Comparison of ENCODE assay signal across 8 cellular contexts in the genomic region with DNA sequence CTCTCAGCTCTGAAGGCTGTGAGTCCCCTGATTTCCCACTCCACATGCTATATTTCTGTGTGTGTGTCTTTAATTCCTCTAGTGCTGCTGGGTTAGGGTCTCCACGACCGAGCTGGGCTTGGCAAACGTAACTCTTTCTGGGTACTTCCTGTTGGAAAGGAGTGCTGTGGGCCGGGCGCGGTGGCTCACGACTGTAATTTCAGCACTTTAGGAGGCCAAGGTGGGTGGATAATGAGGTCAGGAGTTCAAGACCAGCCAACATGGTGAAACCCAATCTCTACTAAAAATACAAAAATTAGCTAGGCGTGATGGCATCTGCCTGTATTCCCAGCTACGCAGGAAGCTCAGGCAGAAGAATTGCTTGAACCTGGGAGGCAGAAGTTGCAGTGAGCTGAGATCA. TPM values are rescaled to one million over a fixed set of nuclear protein-coding genes. Genes with fewer than 3 reads are reported as not detected.
A peak's percentile ranks its signal among the peaks of the same experiment; 100 is the strongest.
DNase-seq lines count a peak whose midpoint lies in the region; ATAC-seq, FAIRE-seq and TF ChIP-seq lines count a peak whose summit lies in the region.
"Not testable (repeated sequence)": the region's sequence is repeated elsewhere in the genome, so short reads cannot be mapped to it uniquely, and the experiment has no call there.

No MANE protein-coding gene starts in this region.

- H3K27ac Mint-ChIP-seq in activated CD8-positive, alpha-beta T cell treated with anti-CD3 and anti-CD28 coated beads for 36 hours, result not testable (repeated sequence)
- peak overlapping the region; percentile 47 for H3K27ac Mint-ChIP-seq in astrocyte (ENCODE audit: unreplicated experiment)

- not testable (repeated sequence) for H3K9me3 ChIP-seq in astrocyte (ENCODE audit: insufficient read depth, low read depth, low read length); lung (ENCODE audit: control insufficient read depth in 2 of 2, insufficient read depth in 1 of 2, low read length in 1 of 2); skeletal muscle tissue (ENCODE audit: control insufficient read depth in 3 of 3, low read length in 3 of 3)

- DNase-seq in AG10803 (ENCODE audit: low read depth), result peak; percentile 35
- DNase-seq in NCI-H69 (lab: John Stamatoyannopoulos, UW), result peak; percentile 4
- peak; percentile 36 for DNase-seq in activated CD8-positive, alpha-beta T cell treated with anti-CD3 and anti-CD28 coated beads for 36 hours
- not testable (repeated sequence) for DNase-seq in astrocyte (ENCODE audit: low read depth); lung (ENCODE audit: low spot score)
- peak; percentile 59 for DNase-seq in left kidney (ENCODE audit: low read depth, low spot score)

- H3K4me3 ChIP-seq in AG10803 (ENCODE audit: low read length); astrocyte (ENCODE audit: insufficient read depth, low read depth, low read length); lung; skeletal muscle tissue (ENCODE audit: low read length in 3 of 3): not testable (repeated sequence)

- H3K4me3 Mint-ChIP-seq in activated CD8-positive, alpha-beta T cell treated with anti-CD3 and anti-CD28 coated beads for 36 hours; astrocyte (ENCODE audit: unreplicated experiment): not testable (repeated sequence)

- not testable (repeated sequence) for TF ChIP-seq EP300 in Ishikawa (IDR thresholded peaks at IDR 0.05; ENCODE audit: borderline replicate concordance)

- not testable (repeated sequence) for H3K9me3 Mint-ChIP-seq in activated CD8-positive, alpha-beta T cell treated with anti-CD3 and anti-CD28 coated beads for 36 hours; astrocyte (ENCODE audit: unreplicated experiment)

- intact Hi-C loops in activated CD8-positive, alpha-beta T cell treated with anti-CD3 and anti-CD28 coated beads for 36 hours (cut with micrococcal nuclease), result loop anchor here (2.0 kb wide), 1 partner anchor 356 kb away; no protein-coding TSS in a partner anchor

- H3K36me3 Mint-ChIP-seq in activated CD8-positive, alpha-beta T cell treated with anti-CD3 and anti-CD28 coated beads for 36 hours (ENCODE audit: low read depth); astrocyte (ENCODE audit: low read depth, unreplicated experiment): not testable (repeated sequence)

- WGBS in lung, 2 donors, result 26 to 48% methylated on average over 9 of the region's 9 CpGs

- H4K20me1 ChIP-seq in astrocyte (ENCODE audit: insufficient read depth, low read length), result not testable (repeated sequence)

- ATAC-seq in activated CD8-positive, alpha-beta T cell treated with anti-CD3 and anti-CD28 coated beads for 36 hours, result peak; percentile 47
- peak; percentile 28 for ATAC-seq in lung (ENCODE audit: insufficient read depth, low FRiP score)

- H3K27ac ChIP-seq in astrocyte (ENCODE audit: low read depth, low read length); lung (ENCODE audit: low read depth in 1 of 2, low read length in 1 of 2): not testable (repeated sequence)
- H3K27ac ChIP-seq in skeletal muscle tissue (ENCODE audit: low read depth, low read length), result peak overlapping the region; percentile 72

- not testable (repeated sequence) for H3K4me1 Mint-ChIP-seq in activated CD8-positive, alpha-beta T cell treated with anti-CD3 and anti-CD28 coated beads for 36 hours (ENCODE audit: low read depth); astrocyte (ENCODE audit: low read depth, unreplicated experiment)

- peaks cover 34% of the 10 kb centered on the region for H3K27me3 Mint-ChIP-seq in activated CD8-positive, alpha-beta T cell treated with anti-CD3 and anti-CD28 coated beads for 36 hours
- peaks cover 42% of the 10 kb centered on the region for H3K27me3 Mint-ChIP-seq in astrocyte (ENCODE audit: low read depth, unreplicated experiment)

- not testable (repeated sequence) for H3K79me2 ChIP-seq in astrocyte (ENCODE audit: insufficient read depth, low read length)

- not testable (repeated sequence) for H3K36me3 ChIP-seq in astrocyte (ENCODE audit: insufficient read depth, low read length); lung (ENCODE audit: control insufficient read depth in 2 of 2, insufficient read depth in 2 of 2, low read length in 2 of 2); skeletal muscle tissue (ENCODE audit: control insufficient read depth in 3 of 3, insufficient read depth in 3 of 3, low read length in 3 of 3)

- H3K4me1 ChIP-seq in astrocyte (ENCODE audit: insufficient read depth, low read length); lung (ENCODE audit: control insufficient read depth in 2 of 2, insufficient read depth in 2 of 2, low read length in 2 of 2): not testable (repeated sequence)
- H3K4me1 ChIP-seq in skeletal muscle tissue (ENCODE audit: control insufficient read depth in 3 of 3, insufficient read depth in 3 of 3, low read length in 3 of 3), result peaks cover 4 to 20% (median 10%) of the 10 kb centered on the region in 3 donors

- H3K4me2 ChIP-seq in astrocyte (ENCODE audit: low read length), result not testable (repeated sequence)

- not testable (repeated sequence) for TF ChIP-seq CTCF in AG10803 (conservative IDR thresholded peaks at IDR 0.05; ENCODE audit: low read length); activated CD8-positive, alpha-beta T cell treated with anti-CD3 and anti-CD28 coated beads for 36 hours (IDR thresholded peaks at IDR 0.05); astrocyte (IDR thresholded peaks at IDR 0.05; ENCODE audit: insufficient read depth, low read depth, low read length); lung (IDR thresholded peaks at IDR 0.05; ENCODE audit: control extremely low read depth, extremely low read depth)

- POLR2A ChIA-PET in activated CD8-positive, alpha-beta T cell treated with anti-CD3 and anti-CD28 coated beads for 36 hours (lab: Charles Lee), result not testable (repeated sequence)

- not testable (repeated sequence) for H3K27me3 ChIP-seq in astrocyte (ENCODE audit: insufficient read depth, low read length); lung (ENCODE audit: control insufficient read depth, insufficient read depth)
- H3K27me3 ChIP-seq in skeletal muscle tissue (ENCODE audit: control insufficient read depth in 3 of 3, insufficient read depth in 3 of 3, low read length in 3 of 3), result peaks cover 8 to 22% (median 19%) of the 10 kb centered on the region in 3 donors

- CTCF ChIA-PET in activated CD8-positive, alpha-beta T cell treated with anti-CD3 and anti-CD28 coated beads for 36 hours (lab: Charles Lee), result interaction anchor here (0.6 to 6.0 kb wide), 9 partner anchors 10 to 366 kb away, joined by 3 to 54 read pairs (median 6); partner anchors contain the start of gene ERV3-1

- not testable (repeated sequence) for FAIRE-seq in astrocyte (lab: Jason Lieb, UNC)

- not testable (repeated sequence) for H2AFZ ChIP-seq in astrocyte (ENCODE audit: low read depth, low read length)

- TF ChIP-seq RAD21 in Ishikawa (IDR thresholded peaks at IDR 0.05; ENCODE audit: low read depth), result not testable (repeated sequence)

- H3K9ac ChIP-seq in astrocyte (ENCODE audit: low read length), result not testable (repeated sequence)
- H3K9ac ChIP-seq in skeletal muscle tissue (ENCODE audit: low read depth in 1 of 3, low read length in 3 of 3), result peak overlapping the region in 2 of 3 donors; percentile 34 to 45

TF ChIP-seq in Ishikawa, 13 proteins besides CTCF, POLR2A, EP300 and RAD21:
- peak; percentile 52; the same call in 1 of the 2 replicates for TF ChIP-seq EGR1 (IDR thresholded peaks at IDR 0.05)
- TF ChIP-seq NFIC (IDR thresholded peaks at IDR 0.05), result 0 out of 2 replicates have a peak, but pooled peaks have one; percentile 20

RNA-seq across cellular contexts. Expression of gene ZNF117, which starts 40.2 kb away (rescaled TPM):
- total RNA-seq in activated CD8-positive, alpha-beta T cell treated with anti-CD3 and anti-CD28 coated beads for 36 hours, result 1 to 10 TPM; 4.2 to 5.8 TPM
- total RNA-seq in astrocyte (6.7 and 10.2 TPM in 2 replicates), lung (100 to 1,000 TPM in 1 of 2 donors, 10 to 100 TPM in 1; 11.7 to 100 TPM), skeletal muscle tissue (9.9 TPM)
- polyA plus RNA-seq in lung, result 10 to 100 TPM in 1 of 2 donors, 1 to 10 TPM in 1; 4.9 to 12.2 TPM

RNA-seq across cellular contexts. Expression of gene ZNF273, which starts 47.6 kb away (rescaled TPM):
- total RNA-seq in activated CD8-positive, alpha-beta T cell treated with anti-CD3 and anti-CD28 coated beads for 36 hours, result 10 to 100 TPM; 11.3 to 11.9 TPM
- 3.5 and 5.0 TPM in 2 replicates for total RNA-seq in astrocyte
- 10 to 100 TPM; 12.4 to 15.7 TPM for total RNA-seq in lung
- 1 to 10 TPM; 3.0 to 5.0 TPM for polyA plus RNA-seq in lung
- 6.3 TPM for total RNA-seq in skeletal muscle tissue

RNA-seq across cellular contexts. Expression of gene ERV3-1, which starts 55.8 kb away (rescaled TPM):
- 10 to 100 TPM in 1 of 2 experiments, 1 to 10 TPM in 1; 9.9 to 10.7 TPM for total RNA-seq in activated CD8-positive, alpha-beta T cell treated with anti-CD3 and anti-CD28 coated beads for 36 hours
- total RNA-seq in astrocyte (17.8 and 20.2 TPM in 2 replicates), lung (100 to 1,000 TPM in 1 of 2 donors, 10 to 100 TPM in 1; 20.8 to 168 TPM), skeletal muscle tissue (14.6 TPM)
- polyA plus RNA-seq in lung, result 1 to 10 TPM; 6.0 to 9.4 TPM
